In genomic region chr12:124861898-124862676, GRCh38 we compare ENCODE assay signal across 1 cellular context.
TF ChIP-seq lines count a peak whose summit lies in the region.

No MANE protein-coding gene starts in this region.

TF ChIP-seq in GM12878, 131 proteins besides CTCF, POLR2A, EP300 and RAD21 (continued from another document and continues in another):
- TF ChIP-seq EED (IDR thresholded peaks at IDR 0.05; ENCODE audit: low read depth) (no peak), JUNB (IDR thresholded peaks at IDR 0.05) (peak; percentile 69), ZBTB33 (IDR thresholded peaks at IDR 0.05) (no peak), SREBF1 (IDR thresholded peaks at IDR 0.05; ENCODE audit: low read length) (no peak), BACH1 (IDR thresholded peaks at IDR 0.05; ENCODE audit: borderline replicate concordance) (no peak), SKIL (IDR thresholded peaks at IDR 0.05; ENCODE audit: low read depth, poor library complexity, severe bottlenecking) (no peak), IRF3 (IDR thresholded peaks at IDR 0.05) (no peak), MYC (IDR thresholded peaks at IDR 0.05; ENCODE audit: insufficient read depth, insufficient read length, insufficient replicate concordance, low read length, severe bottlenecking) (no peak), MTA2 (IDR thresholded peaks at IDR 0.05; ENCODE audit: low read depth) (no peak), CEBPZ (IDR thresholded peaks at IDR 0.05; ENCODE audit: low read depth, low read length) (no peak), RCOR1 (conservative IDR thresholded peaks at IDR 0.05; ENCODE audit: low read depth, low read length) (no peak), ZSCAN29 (IDR thresholded peaks at IDR 0.05) (no peak), SP1 (IDR thresholded peaks at IDR 0.05; ENCODE audit: low read depth, low read length) (no peak), TBL1XR1 (IDR thresholded peaks at IDR 0.05; ENCODE audit: low read depth, low read length) (no peak; the same call in 1 of the 2 replicates), MEF2A (IDR thresholded peaks at IDR 0.05; ENCODE audit: insufficient read depth, low read depth, low read length) (no peak), EGR1 (IDR thresholded peaks at IDR 0.05; ENCODE audit: borderline replicate concordance in 1 of 2, low read depth in 2 of 2, low read length in 2 of 2) (no peak), CHD4 (IDR thresholded peaks at IDR 0.05) (no peak), FOXK2 (IDR thresholded peaks at IDR 0.05) (no peak), BCL11A (IDR thresholded peaks at IDR 0.05; ENCODE audit: low read depth, low read length) (no peak), NKRF (conservative IDR thresholded peaks at IDR 0.05) (0 out of 2 replicates have a peak, but pooled peaks have one; percentile 26), RUNX3 (IDR thresholded peaks at IDR 0.05; ENCODE audit: low read length) (peak; percentile 33; the same call in 1 of the 2 replicates), NR2C1 (IDR thresholded peaks at IDR 0.05) (no peak), CHD1 (IDR thresholded peaks at IDR 0.05; ENCODE audit: low read depth, low read length) (no peak), ESRRA (IDR thresholded peaks at IDR 0.05; ENCODE audit: low read length) (no peak), STAT1 (conservative IDR thresholded peaks at IDR 0.05) (no peak), FOXM1 (IDR thresholded peaks at IDR 0.05; ENCODE audit: low read depth, low read length) (no peak), RELA (IDR thresholded peaks at IDR 0.05; ENCODE audit: borderline replicate concordance, partially characterized antibody) (no peak), TCF3 (IDR thresholded peaks at IDR 0.05; ENCODE audit: borderline replicate concordance, insufficient read depth, low read depth, low read length) (no peak), E2F8 (IDR thresholded peaks at IDR 0.05; ENCODE audit: low read depth, partially characterized antibody) (no peak), IKZF1 (conservative IDR thresholded peaks at IDR 0.05) (0 out of 2 replicates have a peak, but pooled peaks have one; percentile 13), MLLT1 (IDR thresholded peaks at IDR 0.05) (no peak), ZZZ3 (IDR thresholded peaks at IDR 0.05; ENCODE audit: control insufficient read depth, insufficient read length, low read depth) (no peak), ZBED1 (IDR thresholded peaks at IDR 0.05; ENCODE audit: borderline replicate concordance) (no peak), ELK1 (IDR thresholded peaks at IDR 0.05; ENCODE audit: low read depth, low read length) (no peak), HDAC2 (IDR thresholded peaks at IDR 0.05) (no peak), BCLAF1 (IDR thresholded peaks at IDR 0.05) (no peak), SMAD5 (IDR thresholded peaks at IDR 0.05; ENCODE audit: low read depth) (no peak)
